8 cellular contexts compared by ENCODE assay signal in genomic region chr4:159487284-159487747, GRCh38.
DNase-seq lines count a peak whose midpoint lies in the region; ATAC-seq, FAIRE-seq and TF ChIP-seq lines count a peak whose summit lies in the region.

No MANE protein-coding gene starts in this region.

- H3K4me2 ChIP-seq in DOHH2 (ENCODE audit: low read length) = no peak overlapping the region

- TF ChIP-seq CTCF in DOHH2 (IDR thresholded peaks at IDR 0.05; ENCODE audit: low read depth, low read length, poor library complexity, severe bottlenecking) (peak; percentile 73), gastroesophageal sphincter (IDR thresholded peaks at IDR 0.05) (peak in 3 of 4 experiments; percentile 46 to 81 (median 58)), pancreas (IDR thresholded peaks at IDR 0.05) (peak; percentile 26 to 72 (median 68))

- no peak for TF ChIP-seq EP300 in gastroesophageal sphincter (IDR thresholded peaks at IDR 0.05)

- no peak for TF ChIP-seq POLR2A in gastroesophageal sphincter (IDR thresholded peaks at IDR 0.05)

- H3K4me3 ChIP-seq in DOHH2 (ENCODE audit: low read length) (no peak overlapping the region), gastroesophageal sphincter (no peak overlapping the region), pancreas (peak overlapping the region in 1 of 4 donors; percentile 26)
- H3K4me3 ChIP-seq in effector memory CD4-positive, alpha-beta T cell (ENCODE audit: insufficient read depth, low read depth, low read length, poor library complexity, severe bottlenecking) = no peak overlapping the region

- WGBS in gastroesophageal sphincter (ENCODE audit: low coverage in 1 of 2), 2 donors = 3 to 29% methylated on average over 3 to 6 of the region's 8 CpGs
- 5 to 7% methylated on average over 8 of the region's 8 CpGs for WGBS in pancreas, 2 donors

- H3K36me3 ChIP-seq in DOHH2 (ENCODE audit: control insufficient read depth, low read length) (no peaks in the 10 kb centered on the region), gastroesophageal sphincter (no peaks in the 10 kb centered on the region), pancreas (no peaks in the 10 kb centered on the region)
- H3K36me3 ChIP-seq in effector memory CD4-positive, alpha-beta T cell (ENCODE audit: control insufficient read depth, insufficient read depth, low read length) = no peaks in the 10 kb centered on the region

- H4K20me1 ChIP-seq in DOHH2 (ENCODE audit: control insufficient read depth, insufficient read depth, low read depth, low read length) = no peaks in the 10 kb centered on the region

- H3K9me3 ChIP-seq in DOHH2 (ENCODE audit: control insufficient read depth, insufficient read depth, low read length) = no peaks in the 10 kb centered on the region
- peaks cover 0 to 5% (median 0%) of the 10 kb centered on the region in 3 donors for H3K9me3 ChIP-seq in gastroesophageal sphincter
- H3K9me3 ChIP-seq in pancreas = no peaks in the 10 kb centered on the region
- no peaks in the 10 kb centered on the region for H3K9me3 ChIP-seq in effector memory CD4-positive, alpha-beta T cell (ENCODE audit: control insufficient read depth, low read length)

- no peaks in the 10 kb centered on the region for H3K9me3 Mint-ChIP-seq in activated T-cell treated with anti-CD3 and anti-CD28 coated beads, Interleukin-2, amount 50 U/mL, for 4 hours

- H3K27me3 ChIP-seq in DOHH2 (ENCODE audit: control insufficient read depth, low read length) (peaks cover 2% of the 10 kb centered on the region; the same call in 1 of the 2 replicates), gastroesophageal sphincter (peaks cover 18% of the 10 kb centered on the region), pancreas (no peaks in the 10 kb centered on the region)
- H3K27me3 ChIP-seq in effector memory CD4-positive, alpha-beta T cell (replicated peaks; ENCODE audit: control insufficient read depth, insufficient read depth, low read length, poor library complexity, severe bottlenecking) = no peaks in the 10 kb centered on the region

- H3K79me2 ChIP-seq in DOHH2 (ENCODE audit: control insufficient read depth, low read length) = no peaks in the 10 kb centered on the region

- peak; percentile 8 for DNase-seq in GM19240 (ENCODE audit: insufficient read length, low spot score)
- DNase-seq in NCI-H510A (lab: John Stamatoyannopoulos, UW) = peak; percentile 11
- no peak for DNase-seq in activated T-cell treated with anti-CD3 and anti-CD28 coated beads, Interleukin-2, amount 50 U/mL, for 4 hours
- peak in 5 of 6 donors; percentile 28 to 60 (median 47) for DNase-seq in pancreas
- DNase-seq in effector memory CD4-positive, alpha-beta T cell = no peak

- H3K27me3 Mint-ChIP-seq in activated T-cell treated with anti-CD3 and anti-CD28 coated beads, Interleukin-2, amount 50 U/mL, for 4 hours (ENCODE audit: low read depth) = peaks cover 11% of the 10 kb centered on the region

- H3K4me1 Mint-ChIP-seq in activated T-cell treated with anti-CD3 and anti-CD28 coated beads, Interleukin-2, amount 50 U/mL, for 4 hours (ENCODE audit: low read depth) = no peaks in the 10 kb centered on the region

- ATAC-seq in HG03139 (IDR thresholded peaks at IDR 0.05; ENCODE audit: unreplicated experiment) (peak; percentile 96), gastroesophageal sphincter (peak; percentile 69), pancreas (peak; percentile 91 to 100 (median 98))
- ATAC-seq in activated T-cell treated with anti-CD3 and anti-CD28 coated beads, Interleukin-2, amount 50 U/mL, for 4 hours = peak; percentile 48 to 72

- no peak overlapping the region for H3K4me3 Mint-ChIP-seq in activated T-cell treated with anti-CD3 and anti-CD28 coated beads, Interleukin-2, amount 50 U/mL, for 4 hours

- no peaks in the 10 kb centered on the region for H3K9me2 ChIP-seq in DOHH2 (replicated peaks; ENCODE audit: control insufficient read depth, low read length)

- no peaks in the 10 kb centered on the region for H3K4me1 ChIP-seq in DOHH2 (ENCODE audit: control insufficient read depth, low read length)
- H3K4me1 ChIP-seq in gastroesophageal sphincter = peaks cover 0 to 5% (median 0%) of the 10 kb centered on the region in 3 donors
- H3K4me1 ChIP-seq in pancreas = no peaks in the 10 kb centered on the region
- H3K4me1 ChIP-seq in effector memory CD4-positive, alpha-beta T cell (ENCODE audit: control insufficient read depth, insufficient read depth, low read length, poor library complexity, severe bottlenecking) = no peaks in the 10 kb centered on the region

- H3F3A ChIP-seq in DOHH2 (ENCODE audit: control insufficient read depth, insufficient read depth) = no peaks in the 10 kb centered on the region

- no peak for FAIRE-seq in pancreas (lab: Jason Lieb, UNC)

- H3K36me3 Mint-ChIP-seq in activated T-cell treated with anti-CD3 and anti-CD28 coated beads, Interleukin-2, amount 50 U/mL, for 4 hours (ENCODE audit: insufficient read depth) = no peaks in the 10 kb centered on the region

- intact Hi-C loops in pancreas (cut with DNase I) = no loop called here

- no peak overlapping the region for H3K27ac ChIP-seq in DOHH2 (ENCODE audit: low read depth, low read length)
- H3K27ac ChIP-seq in gastroesophageal sphincter = no peak overlapping the region
- no peak overlapping the region for H3K27ac ChIP-seq in pancreas
- H3K27ac ChIP-seq in effector memory CD4-positive, alpha-beta T cell (ENCODE audit: insufficient read depth, low read length, poor library complexity, severe bottlenecking) = no peak overlapping the region

Comparison
In these comparisons a context has a peak if more than half of its experiments do, and no peak if none do; other contexts are left out.
1. DNase-seq: peak in GM19240 (single experiment), NCI-H510A (single experiment) and pancreas (5 of 6); none in activated T-cell treated with anti-CD3 and anti-CD28 coated beads, Interleukin-2, amount 50 U/mL, for 4 hours (single experiment) and effector memory CD4-positive, alpha-beta T cell (0 of 3).
2. Peak in every context shown above with its lines, with median percentiles within 50 percentile points of each other: CTCF ChIP-seq and ATAC-seq.